ENCODE assay signal across 19 cellular contexts in genomic region chr21:42836767-42837301, GRCh38. TPM values are rescaled to one million over a fixed set of nuclear protein-coding genes. Genes with fewer than 3 reads are reported as not detected.
A peak's percentile ranks its signal among the peaks of the same experiment; 100 is the strongest.
DNase-seq lines count a peak whose midpoint lies in the region; ATAC-seq, FAIRE-seq and TF ChIP-seq lines count a peak whose summit lies in the region.
"Had no signal": no experiment of that assay in that cellular context is flagged by ENCODE, and none has a peak within 500 bp of the region (broad histone marks: within the 10 kb centered on the region; RNA-seq: fewer than 3 reads in every experiment).

No MANE protein-coding gene starts in this region.

- no peak overlapping the region for H3K27ac ChIP-seq in HepG2 (ENCODE audit: extremely low read length, insufficient read depth, low read length)
- H3K27ac ChIP-seq: BLaER1, thoracic aorta had no signal

- TF ChIP-seq CTCF in GM10248 (IDR thresholded peaks at IDR 0.05; ENCODE audit: control extremely low read depth, extremely low read depth, low read depth, missing control alignments): no peak
- TF ChIP-seq CTCF in HepG2 (CRISPR knock-in tag; IDR thresholded peaks at IDR 0.05): no peak

- WGBS in HepG2 (ENCODE audit: low lambda C conversion rate): 79% methylated on average over 10 of the region's 15 CpGs

- TF ChIP-seq EP300 in HepG2 (IDR thresholded peaks at IDR 0.05; ENCODE audit: low read depth in 2 of 2, low read length in 2 of 2): no peak
- TF ChIP-seq EP300 in HepG2 (CRISPR knock-in tag; IDR thresholded peaks at IDR 0.05; ENCODE audit: borderline replicate concordance): no peak

- ATAC-seq in HepG2 (no peak), HG03460 (IDR thresholded peaks at IDR 0.05; ENCODE audit: unreplicated experiment) (no peak)

- no peak overlapping the region for H2AFZ ChIP-seq in HepG2 (ENCODE audit: low read length)

- TF ChIP-seq RAD21 in HepG2 (CRISPR knock-in tag; IDR thresholded peaks at IDR 0.05): no peak

- peaks cover 17 to 27% of the 10 kb centered on the region in 2 experiments for H3K36me3 ChIP-seq in HepG2 (replicated peaks in 1 of 2; ENCODE audit: control insufficient read depth in 1 of 2, insufficient read depth in 2 of 2, low read length in 2 of 2)
- H3K36me3 ChIP-seq: thoracic aorta had no signal

- H4K20me1 ChIP-seq in HepG2 (ENCODE audit: insufficient read depth, low read length): no peaks in the 10 kb centered on the region; the same call in 1 of the 2 replicates

- H3K4me1 ChIP-seq in HepG2 (ENCODE audit: insufficient read depth, low read length): peaks cover 22% of the 10 kb centered on the region

- POLR2A ChIA-PET in GM10248 (lab: Yijun Ruan, JAX) (no interaction called here), HepG2 (lab: Yijun Ruan, JAX) (no interaction called here)

- FAIRE-seq in HepG2 (lab: Jason Lieb, UNC) (no peak), H54 (lab: Jason Lieb, UNC) (no peak)

- in situ Hi-C loops in HepG2 (cut with HindIII; ENCODE audit: extremely low pct_ligation_motif_present, low pct_unique_long_range_greater_than_20kb): loop anchor here (10.0 kb wide), 1 partner anchor 182 kb away; the partner anchor contains the start of gene PDE9A

- DNase-seq in AG20443 (ENCODE audit: low spot score) (peak; percentile 9), GM10248 (ENCODE audit: extremely low spot score) (peak; percentile 14), HepG2 (ENCODE audit: low spot score) (no peak), NCI-H1092 treated with DMSO at 0.1 percent for 48 hours (lab: John Stamatoyannopoulos, UW) (no peak), H54 (ENCODE audit: insufficient read length, low spot score) (no peak)
- peak; percentile 50 for DNase-seq in activated CD8-positive, alpha-beta memory T cell treated with anti-CD3 and anti-CD28 coated beads, Interleukin-2, amount 50 U/mL, for 48 hours
- no peak for DNase-seq in effector CD4-positive, alpha-beta T cell
- DNase-seq: cortex of kidney; DMS79 treated with DMSO at 0.1 percent for 48 hours; erythroblast; H9; immature natural killer cell; NCI-H1092; SHP77; stimulated activated CD4-positive, alpha-beta T cell treated with anti-CD3 and anti-CD28 coated beads, Interleukin-4, amount 100 ng/mL, for 1 hour; stimulated activated CD8-positive, alpha-beta memory T cell treated with anti-CD3 and anti-CD28 coated beads, Interleukin-4, amount 100 ng/mL, for 48 hours had no signal

- CTCF ChIA-PET in GM10248 (lab: Yijun Ruan, JAX): no interaction called here
- CTCF ChIA-PET in HepG2 (lab: Yijun Ruan, JAX; ENCODE audit: low intra/inter-chr PET ratio, low total read pairs): no interaction called here

- H3K9ac ChIP-seq in HepG2 (ENCODE audit: insufficient read depth, low read depth, low read length): no peak overlapping the region
- H3K9ac ChIP-seq: BLaER1 had no signal

- H3K4me2 ChIP-seq in HepG2 (ENCODE audit: low read depth, low read length): no peak overlapping the region
- H3K4me2 ChIP-seq: BLaER1 had no signal

- no peaks in the 10 kb centered on the region for H3K9me3 ChIP-seq in HepG2 (ENCODE audit: low read length)
- H3K9me3 ChIP-seq: BLaER1, thoracic aorta had no signal

- intact Hi-C loops in HepG2 (cut with micrococcal nuclease; ENCODE audit: unreplicated experiment): no loop called here

- H3K4me3 ChIP-seq in HepG2 (replicated peaks in 1 of 3; ENCODE audit: insufficient read depth in 1 of 3, low read depth in 2 of 3, low read length in 3 of 3): no peak overlapping the region
- H3K4me3 ChIP-seq: BLaER1, thoracic aorta had no signal

- no peaks in the 10 kb centered on the region for H3K79me2 ChIP-seq in HepG2 (ENCODE audit: insufficient read depth, low read length)

- no peaks in the 10 kb centered on the region for H3K27me3 ChIP-seq in HepG2 (ENCODE audit: control insufficient read depth in 1 of 2, insufficient read depth in 2 of 2, low read length in 2 of 2)
- H3K27me3 ChIP-seq: BLaER1 had no signal

- no TSS peak for BruUV-seq in HepG2 (replicated peaks; lab: Mats Ljungman, UMichigan)

- TF ChIP-seq POLR2A in HepG2 (IDR thresholded peaks at IDR 0.05; ENCODE audit: insufficient read depth in 1 of 2, low read depth in 2 of 2, low read length in 2 of 2) (no peak), H54 (IDR thresholded peaks at IDR 0.05; ENCODE audit: low read depth, low read length) (no peak)

TF ChIP-seq in HepG2, 621 proteins besides CTCF, POLR2A, EP300 and RAD21:
- TF ChIP-seq ZNF263 (CRISPR knock-in tag; IDR thresholded peaks at IDR 0.05) (peak; percentile 62; the same call in 1 of the 2 replicates), HIVEP1 (CRISPR knock-in tag; IDR thresholded peaks at IDR 0.05) (no peak), NONO (IDR thresholded peaks at IDR 0.05) (no peak), NONO (CRISPR knock-in tag; conservative IDR thresholded peaks at IDR 0.05) (0 out of 2 replicates have a peak, but pooled peaks have one; percentile 15)

RNA-seq across cellular contexts. Expression of gene WDR4, which starts 42.5 kb away (rescaled TPM):
- 14.4 and 14.8 TPM in 2 replicates for total RNA-seq in HepG2 (2016; rRNA removed; fragmentation: Illumina TruSeq; extraction: Trizol)
- 5.6 and 6.6 TPM in 2 replicates for total RNA-seq in HepG2 (2016; cell fraction: cytosol; rRNA removed; fragmentation: Illumina TruSeq; extraction: Trizol; ENCODE audit: low read depth)
- total RNA-seq in HepG2 (2016; cell fraction: insoluble cytoplasmic fraction; rRNA removed; fragmentation: Illumina TruSeq; extraction: Trizol): 13.1 and 14.9 TPM in 2 replicates
- total RNA-seq in HepG2 (2016; cell fraction: membrane; rRNA removed; fragmentation: Illumina TruSeq; extraction: Trizol): 6.4 and 7.7 TPM in 2 replicates
- total RNA-seq in HepG2 (2016; cell fraction: nucleus; rRNA removed; fragmentation: Illumina TruSeq; extraction: Trizol): 19.0 and 23.6 TPM in 2 replicates
- 10.9 and 11.3 TPM in 2 replicates for polyA plus RNA-seq in HepG2 (2011; rRNA removed)
- polyA plus RNA-seq in HepG2 (2011; cell fraction: cytosol; rRNA removed): 9.4 and 15.2 TPM in 2 replicates
- polyA plus RNA-seq in HepG2 (2011; cell fraction: nucleus; rRNA removed): 45.2 and 52.9 TPM in 2 replicates
- polyA plus RNA-seq in HepG2 (2012): 10.2 and 10.8 TPM in 2 replicates
- 3.4 and 3.8 TPM in 2 replicates for polyA plus RNA-seq in HepG2 (2016; cell fraction: cytosol; fragmentation: Illumina TruSeq; extraction: Trizol; ENCODE audit: low read depth)
- 17.9 and 21.8 TPM in 2 replicates for polyA plus RNA-seq in HepG2 (2016; cell fraction: insoluble cytoplasmic fraction; fragmentation: Illumina TruSeq; extraction: Trizol; ENCODE audit: low read depth)
- 5.6 and 6.6 TPM in 2 replicates for polyA plus RNA-seq in HepG2 (2016; cell fraction: membrane; fragmentation: Illumina TruSeq; extraction: Trizol; ENCODE audit: low read depth)
- 29.4 and 30.7 TPM in 2 replicates for polyA plus RNA-seq in HepG2 (2016; cell fraction: nucleus; fragmentation: Illumina TruSeq; extraction: Trizol; ENCODE audit: insufficient read depth, low read depth)
- 35.6 and 97.8 TPM in 2 replicates for polyA minus RNA-seq in HepG2 (2011; rRNA and poly(A)+ RNA removed; ENCODE audit: low replicate concordance)
- 5.3 and 5.5 TPM in 2 replicates for polyA minus RNA-seq in HepG2 (2011; cell fraction: cytosol; rRNA and poly(A)+ RNA removed)
- 31.8 and 38.4 TPM in 2 replicates for polyA minus RNA-seq in HepG2 (2011; cell fraction: nucleus; rRNA and poly(A)+ RNA removed)

RNA-seq across cellular contexts. Expression of gene NDUFV3, which starts 56.3 kb away (rescaled TPM):
- 29.6 and 35.7 TPM in 2 replicates for total RNA-seq in HepG2 (2016; rRNA removed; fragmentation: Illumina TruSeq; extraction: Trizol)
- total RNA-seq in HepG2 (2016; cell fraction: cytosol; rRNA removed; fragmentation: Illumina TruSeq; extraction: Trizol; ENCODE audit: low read depth): 10.7 and 12.6 TPM in 2 replicates
- total RNA-seq in HepG2 (2016; cell fraction: insoluble cytoplasmic fraction; rRNA removed; fragmentation: Illumina TruSeq; extraction: Trizol): 29.5 and 34.4 TPM in 2 replicates
- total RNA-seq in HepG2 (2016; cell fraction: membrane; rRNA removed; fragmentation: Illumina TruSeq; extraction: Trizol): 17.4 and 17.6 TPM in 2 replicates
- total RNA-seq in HepG2 (2016; cell fraction: nucleus; rRNA removed; fragmentation: Illumina TruSeq; extraction: Trizol): 14.6 and 17.9 TPM in 2 replicates
- polyA plus RNA-seq in HepG2 (2011; rRNA removed): 14.2 and 15.4 TPM in 2 replicates
- 15.0 and 17.3 TPM in 2 replicates for polyA plus RNA-seq in HepG2 (2011; cell fraction: cytosol; rRNA removed)
- 11.9 and 13.2 TPM in 2 replicates for polyA plus RNA-seq in HepG2 (2011; cell fraction: nucleus; rRNA removed)
- 17.6 and 21.1 TPM in 2 replicates for polyA plus RNA-seq in HepG2 (2012)
- polyA plus RNA-seq in HepG2 (2016; cell fraction: cytosol; fragmentation: Illumina TruSeq; extraction: Trizol; ENCODE audit: low read depth): 11.7 and 13.4 TPM in 2 replicates
- polyA plus RNA-seq in HepG2 (2016; cell fraction: insoluble cytoplasmic fraction; fragmentation: Illumina TruSeq; extraction: Trizol; ENCODE audit: low read depth): 27.9 and 29.5 TPM in 2 replicates
- 13.6 and 15.3 TPM in 2 replicates for polyA plus RNA-seq in HepG2 (2016; cell fraction: membrane; fragmentation: Illumina TruSeq; extraction: Trizol; ENCODE audit: low read depth)
- 20.7 and 24.6 TPM in 2 replicates for polyA plus RNA-seq in HepG2 (2016; cell fraction: nucleus; fragmentation: Illumina TruSeq; extraction: Trizol; ENCODE audit: insufficient read depth, low read depth)
- polyA minus RNA-seq in HepG2 (2011; rRNA and poly(A)+ RNA removed; ENCODE audit: low replicate concordance): 10.6 and 20.7 TPM in 2 replicates
- polyA minus RNA-seq in HepG2 (2011; cell fraction: cytosol; rRNA and poly(A)+ RNA removed): 14.2 and 15.6 TPM in 2 replicates
- 8.2 and 14.2 TPM in 2 replicates for polyA minus RNA-seq in HepG2 (2011; cell fraction: nucleus; rRNA and poly(A)+ RNA removed)

Comparison
In these comparisons a context has a peak if more than half of its experiments do, and no peak if none do; other contexts are left out.
1. DNase-seq: peak in AG20443 (single experiment), GM10248 (single experiment) and activated CD8-positive, alpha-beta memory T cell treated with anti-CD3 and anti-CD28 coated beads, Interleukin-2, amount 50 U/mL, for 48 hours (single experiment); none in HepG2 (single experiment), effector CD4-positive, alpha-beta T cell (single experiment), NCI-H1092 treated with DMSO at 0.1 percent for 48 hours (single experiment) and H54 (single experiment).